In genomic region chr7:151012921-151013347, GRCh38 we compare ENCODE assay signal across 8 cellular contexts.
DNase-seq lines count a peak whose midpoint lies in the region; ATAC-seq and TF ChIP-seq lines count a peak whose summit lies in the region.

No MANE protein-coding gene starts in this region.

- no peaks in the 10 kb centered on the region for H3K36me3 ChIP-seq in ACC112 (ENCODE audit: insufficient read depth, low read length)

- no peak overlapping the region for H3K27ac ChIP-seq in ACC112 (ENCODE audit: low read depth, low read length)

- ATAC-seq in SK-N-SH treated with all-trans-retinoic acid at 6 μM for 48 hours (peak; percentile 90), GM18870 (IDR thresholded peaks at IDR 0.05; ENCODE audit: unreplicated experiment) (no peak)

- peak; percentile 65 for DNase-seq in GM10266 (ENCODE audit: extremely low spot score)
- peak; percentile 21 for DNase-seq in fibroblast of peridontal ligament (ENCODE audit: extremely low read depth)
- DNase-seq in retinal pigment epithelial cell (ENCODE audit: low read depth), result no peak
- DNase-seq in stimulated activated CD4-positive, alpha-beta T cell treated with anti-CD3 and anti-CD28 coated beads, Interleukin-15, amount 100 ng/mL, for 24 hours, result no peak
- no peak for DNase-seq in LoVo (ENCODE audit: low spot score)

- peaks cover 11% of the 10 kb centered on the region for H3K4me1 ChIP-seq in ACC112 (ENCODE audit: control insufficient read depth, insufficient read depth, low read length, unreplicated experiment)

- peak overlapping the region; percentile 73 for H3K4me3 ChIP-seq in ACC112 (ENCODE audit: low read depth, low read length)
- peak overlapping the region; percentile 4 for H3K4me3 ChIP-seq in retinal pigment epithelial cell (ENCODE audit: low read length)

- H3K27me3 ChIP-seq in ACC112 (ENCODE audit: insufficient read depth, low read length), result no peaks in the 10 kb centered on the region

- H3K79me2 ChIP-seq in ACC112 (ENCODE audit: control insufficient read depth, insufficient read depth, low read length, unreplicated experiment), result no peaks in the 10 kb centered on the region

- H2AFZ ChIP-seq in ACC112 (ENCODE audit: low read length, unreplicated experiment), result no peak overlapping the region

- TF ChIP-seq CTCF in GM10266 (IDR thresholded peaks at IDR 0.05; ENCODE audit: control insufficient read depth, insufficient read depth, low read depth, missing control alignments) (peak; percentile 47), retinal pigment epithelial cell (conservative IDR thresholded peaks at IDR 0.05; ENCODE audit: low read depth, low read length) (peak; percentile 83)

TF ChIP-seq in SK-N-SH treated with all-trans-retinoic acid at 6 μM for 48 hours, 23 proteins besides CTCF, POLR2A, EP300 and RAD21:
- TF ChIP-seq, protein P1, sequence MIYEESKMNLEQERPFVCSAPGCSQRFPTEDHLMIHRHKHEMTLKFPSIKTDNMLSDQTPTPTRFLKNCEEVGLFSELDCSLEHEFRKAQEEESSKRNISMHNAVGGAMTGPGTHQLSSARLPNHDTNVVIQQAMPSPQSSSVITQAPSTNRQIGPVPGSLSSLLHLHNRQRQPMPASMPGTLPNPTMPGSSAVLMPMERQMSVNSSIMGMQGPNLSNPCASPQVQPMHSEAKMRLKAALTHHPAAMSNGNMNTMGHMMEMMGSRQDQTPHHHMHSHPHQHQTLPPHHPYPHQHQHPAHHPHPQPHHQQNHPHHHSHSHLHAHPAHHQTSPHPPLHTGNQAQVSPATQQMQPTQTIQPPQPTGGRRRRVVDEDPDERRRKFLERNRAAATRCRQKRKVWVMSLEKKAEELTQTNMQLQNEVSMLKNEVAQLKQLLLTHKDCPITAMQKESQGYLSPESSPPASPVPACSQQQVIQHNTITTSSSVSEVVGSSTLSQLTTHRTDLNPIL (CRISPR knock-in tag; IDR thresholded peaks at IDR 0.05; ENCODE audit: low read depth), result no peak
- TF ChIP-seq, protein P2, sequence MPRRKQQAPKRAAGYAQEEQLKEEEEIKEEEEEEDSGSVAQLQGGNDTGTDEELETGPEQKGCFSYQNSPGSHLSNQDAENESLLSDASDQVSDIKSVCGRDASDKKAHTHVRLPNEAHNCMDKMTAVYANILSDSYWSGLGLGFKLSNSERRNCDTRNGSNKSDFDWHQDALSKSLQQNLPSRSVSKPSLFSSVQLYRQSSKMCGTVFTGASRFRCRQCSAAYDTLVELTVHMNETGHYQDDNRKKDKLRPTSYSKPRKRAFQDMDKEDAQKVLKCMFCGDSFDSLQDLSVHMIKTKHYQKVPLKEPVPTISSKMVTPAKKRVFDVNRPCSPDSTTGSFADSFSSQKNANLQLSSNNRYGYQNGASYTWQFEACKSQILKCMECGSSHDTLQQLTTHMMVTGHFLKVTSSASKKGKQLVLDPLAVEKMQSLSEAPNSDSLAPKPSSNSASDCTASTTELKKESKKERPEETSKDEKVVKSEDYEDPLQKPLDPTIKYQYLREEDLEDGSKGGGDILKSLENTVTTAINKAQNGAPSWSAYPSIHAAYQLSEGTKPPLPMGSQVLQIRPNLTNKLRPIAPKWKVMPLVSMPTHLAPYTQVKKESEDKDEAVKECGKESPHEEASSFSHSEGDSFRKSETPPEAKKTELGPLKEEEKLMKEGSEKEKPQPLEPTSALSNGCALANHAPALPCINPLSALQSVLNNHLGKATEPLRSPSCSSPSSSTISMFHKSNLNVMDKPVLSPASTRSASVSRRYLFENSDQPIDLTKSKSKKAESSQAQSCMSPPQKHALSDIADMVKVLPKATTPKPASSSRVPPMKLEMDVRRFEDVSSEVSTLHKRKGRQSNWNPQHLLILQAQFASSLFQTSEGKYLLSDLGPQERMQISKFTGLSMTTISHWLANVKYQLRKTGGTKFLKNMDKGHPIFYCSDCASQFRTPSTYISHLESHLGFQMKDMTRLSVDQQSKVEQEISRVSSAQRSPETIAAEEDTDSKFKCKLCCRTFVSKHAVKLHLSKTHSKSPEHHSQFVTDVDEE (CRISPR knock-in tag; IDR thresholded peaks at IDR 0.05), result 0 out of 2 replicates have a peak, but pooled peaks have one; percentile 33
TF ChIP-seq in SK-N-SH treated with all-trans-retinoic acid at 6 μM for 48 hours: peak in this region for 1.

Comparison
In these comparisons a context has a peak if more than half of its experiments do, and no peak if none do; other contexts are left out.
1. DNase-seq: peak in GM10266 (single experiment) and fibroblast of peridontal ligament (single experiment); none in retinal pigment epithelial cell (single experiment), stimulated activated CD4-positive, alpha-beta T cell treated with anti-CD3 and anti-CD28 coated beads, Interleukin-15, amount 100 ng/mL, for 24 hours (single experiment) and LoVo (single experiment).